In genomic region chr13:33352520-33352919, GRCh38 we compare ENCODE assay signal across 16 cellular contexts.
A peak's percentile ranks its signal among the peaks of the same experiment; 100 is the strongest.
DNase-seq lines count a peak whose midpoint lies in the region; ATAC-seq and TF ChIP-seq lines count a peak whose summit lies in the region.
"Had no signal": no experiment of that assay in that cellular context is flagged by ENCODE, and none has a peak within 500 bp of the region (broad histone marks: within the 10 kb centered on the region; RNA-seq: fewer than 3 reads in every experiment).

No MANE protein-coding gene starts in this region.

- H3K27me3 ChIP-seq in A673 (replicated peaks; ENCODE audit: insufficient read depth, low read depth, low read length, poor library complexity): no peaks in the 10 kb centered on the region

- peak; percentile 40 for DNase-seq in Ammon's horn (ENCODE audit: low spot score)
- peak; percentile 65 for DNase-seq in NCI-H1694 treated with DMSO at 0.1 percent for 48 hours (lab: John Stamatoyannopoulos, UW)
- peak in 29 of 42 donors; percentile 15 to 64 (median 36) for DNase-seq in head of caudate nucleus
- DNase-seq in pons (ENCODE audit: low spot score): peak; percentile 35
- DNase-seq in stimulated activated CD4-positive, alpha-beta T cell treated with anti-CD3 and anti-CD28 coated beads, Interleukin-1b, Interleukin-23, amount 100 ng/mL, for 48 hours: no peak
- DNase-seq in NCI-H1105 treated with DMSO at 0.1 percent for 48 hours (lab: John Stamatoyannopoulos, UW): no peak
- no peak for DNase-seq in A673 (ENCODE audit: low spot score)
- DNase-seq: activated CD8-positive, alpha-beta memory T cell treated with anti-CD3 and anti-CD28 coated beads, Interleukin-2, amount 50 U/mL, for 4 hours; Caco-2; glutamatergic neuron; GOT3; NCI-H226; stimulated activated naive CD4-positive, alpha-beta T cell treated with Interleukin-2 at 50 U/mL for 16 hours had no signal

- H3K4me1 ChIP-seq in A673 (ENCODE audit: insufficient read depth, low read length, poor library complexity, severe bottlenecking): peaks cover 24% of the 10 kb centered on the region

- no peaks in the 10 kb centered on the region for H3K36me3 ChIP-seq in A673 (ENCODE audit: insufficient read depth, low read length, poor library complexity, severe bottlenecking)

- no peak for TF ChIP-seq CTCF in A673 (conservative IDR thresholded peaks at IDR 0.05; ENCODE audit: low read depth, low read length)

- no peaks in the 10 kb centered on the region for H3K9me3 ChIP-seq in A673 (ENCODE audit: low read depth, low read length, poor library complexity, severe bottlenecking)
- H3K9me3 ChIP-seq: Caco-2 had no signal

- POLR2A ChIA-PET in A673 (lab: Charles Lee; ENCODE audit: low non-redundant PET): no interaction called here

- ATAC-seq in HG03039 (IDR thresholded peaks at IDR 0.05; ENCODE audit: unreplicated experiment): no peak

- H3K27ac ChIP-seq in A673 (ENCODE audit: low read depth, low read length, poor library complexity, severe bottlenecking): no peak overlapping the region

- H3K4me3 ChIP-seq in A673 (ENCODE audit: low read depth, low read length, poor library complexity, severe bottlenecking): no peak overlapping the region
- H3K4me3 ChIP-seq: coronary artery, GM12878 had no signal

- intact Hi-C loops in head of caudate nucleus (cut with DNase I) (no loop called here), A673 (cut with micrococcal nuclease; ENCODE audit: unreplicated experiment) (no loop called here)

- CTCF ChIA-PET in A673 (lab: Charles Lee): no interaction called here

- no TSS peak for BruUV-seq in A673 (replicated peaks; lab: Mats Ljungman, UMichigan)

Comparison
In these comparisons a context has a peak if more than half of its experiments do, and no peak if none do; other contexts are left out.
1. DNase-seq: peak in Ammon's horn (single experiment), NCI-H1694 treated with DMSO at 0.1 percent for 48 hours (single experiment), head of caudate nucleus (29 of 42) and pons (single experiment); none in stimulated activated CD4-positive, alpha-beta T cell treated with anti-CD3 and anti-CD28 coated beads, Interleukin-1b, Interleukin-23, amount 100 ng/mL, for 48 hours (single experiment), NCI-H1105 treated with DMSO at 0.1 percent for 48 hours (single experiment) and A673 (single experiment).